In the genomic region with DNA sequence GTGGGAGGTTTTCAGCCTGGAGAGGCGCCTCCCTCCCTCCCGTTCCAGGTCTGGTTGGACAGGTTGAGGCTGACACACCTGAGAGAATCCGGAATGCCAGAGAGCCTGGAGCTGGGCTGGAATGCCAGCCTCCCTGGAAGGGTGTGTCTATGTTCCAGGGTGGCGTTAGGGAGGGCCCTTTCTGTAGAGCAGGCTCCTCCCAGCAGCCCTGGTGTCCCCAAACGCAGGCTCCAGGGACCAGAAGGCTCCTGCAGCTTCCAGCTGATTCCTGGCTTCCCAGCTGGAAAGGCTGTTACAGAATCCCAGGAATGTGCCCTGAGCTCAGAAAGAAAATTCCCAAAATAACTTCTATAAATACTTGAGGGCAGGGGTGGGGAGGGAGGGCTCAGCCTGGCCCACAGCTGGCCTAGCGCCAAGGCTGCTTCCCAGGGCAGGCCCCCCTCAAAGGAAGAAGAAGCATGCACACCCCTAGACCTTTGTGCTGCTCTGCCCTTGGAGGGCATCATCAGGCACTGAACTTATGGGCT, we compare ENCODE assay signal across 8 cellular contexts.
DNase-seq lines count a peak whose midpoint lies in the region; ATAC-seq and TF ChIP-seq lines count a peak whose summit lies in the region.

No MANE protein-coding gene starts in this region.

- H3K9ac ChIP-seq in KMS-11 = peak overlapping the region; percentile 38; the same call in 1 of the 2 replicates

- peak overlapping the region; percentile 62 for H3K4me2 ChIP-seq in KMS-11

- ATAC-seq in HG03442 (IDR thresholded peaks at IDR 0.05; ENCODE audit: unreplicated experiment) = no peak

- H3K79me2 ChIP-seq in KMS-11 (ENCODE audit: insufficient read depth, low read depth) = no peaks in the 10 kb centered on the region

- H3K27me3 ChIP-seq in KMS-11 (ENCODE audit: insufficient read depth, low read depth) = no peaks in the 10 kb centered on the region
- H3K27me3 ChIP-seq in effector memory CD4-positive, alpha-beta T cell (replicated peaks; ENCODE audit: control insufficient read depth, insufficient read depth, low read length, poor library complexity, severe bottlenecking) = no peaks in the 10 kb centered on the region

- H3K4me3 ChIP-seq in KMS-11 (IDR thresholded peaks at IDR 0.05; ENCODE audit: insufficient read depth, low read depth, low read length) = no peak overlapping the region
- H3K4me3 ChIP-seq in effector memory CD4-positive, alpha-beta T cell (ENCODE audit: insufficient read depth, low read depth, low read length, poor library complexity, severe bottlenecking) = no peak overlapping the region
- no peak overlapping the region for H3K4me3 ChIP-seq in mesodermal cell (ENCODE audit: extremely low read depth, insufficient read depth, low read length, poor library complexity, severe bottlenecking)

- no peaks in the 10 kb centered on the region; the same call in 1 of the 2 replicates for H3K36me3 ChIP-seq in KMS-11 (ENCODE audit: insufficient read depth)
- H3K36me3 ChIP-seq in effector memory CD4-positive, alpha-beta T cell (ENCODE audit: control insufficient read depth, insufficient read depth, low read length) = peaks cover 19% of the 10 kb centered on the region
- peaks cover 32% of the 10 kb centered on the region for H3K36me3 ChIP-seq in mesodermal cell (ENCODE audit: control insufficient read depth, insufficient read depth, low read length)

- H3K4me1 ChIP-seq in KMS-11 (ENCODE audit: low read depth, poor library complexity, severe bottlenecking) = peaks cover 52% of the 10 kb centered on the region
- H3K4me1 ChIP-seq in effector memory CD4-positive, alpha-beta T cell (ENCODE audit: control insufficient read depth, insufficient read depth, low read length, poor library complexity, severe bottlenecking) = peaks cover 30% of the 10 kb centered on the region
- H3K4me1 ChIP-seq in mesodermal cell (ENCODE audit: control insufficient read depth, insufficient read depth, low read length, poor library complexity, severe bottlenecking) = peaks cover 70% of the 10 kb centered on the region

- DNase-seq in 8988T = peak; percentile 93
- no peak for DNase-seq in effector memory CD4-positive, alpha-beta T cell
- no peak for DNase-seq in NCI-H2107 (lab: John Stamatoyannopoulos, UW)
- no peak for DNase-seq in effector CD8-positive, alpha-beta T cell (lab: John Stamatoyannopoulos, UW)
- DNase-seq in stimulated activated naive CD4-positive, alpha-beta T cell (lab: John Stamatoyannopoulos, UW) = no peak

- no peaks in the 10 kb centered on the region for H4K20me1 ChIP-seq in KMS-11 (ENCODE audit: insufficient read depth)

- TF ChIP-seq CTCF in KMS-11 (conservative IDR thresholded peaks at IDR 0.05; ENCODE audit: low read depth, low read length) = no peak

- WGBS in mesodermal cell (ENCODE audit: insufficient coverage in 2 of 2), 2 experiments = 23 to 55% methylated on average over 4 to 5 of the region's 6 CpGs

- H2AFZ ChIP-seq in KMS-11 (ENCODE audit: low read depth) = no peak overlapping the region

- no peaks in the 10 kb centered on the region for H3K9me3 ChIP-seq in effector memory CD4-positive, alpha-beta T cell (ENCODE audit: control insufficient read depth, low read length)
- no peaks in the 10 kb centered on the region for H3K9me3 ChIP-seq in mesodermal cell (ENCODE audit: control insufficient read depth, low read length)

- H3K27ac ChIP-seq in KMS-11 (peak overlapping the region; percentile 75; the same call in 1 of the 2 replicates), mesodermal cell (ENCODE audit: low read depth, low read length, severe bottlenecking) (peak overlapping the region; percentile 91)
- peak overlapping the region; percentile 3 for H3K27ac ChIP-seq in effector memory CD4-positive, alpha-beta T cell (ENCODE audit: insufficient read depth, low read length, poor library complexity, severe bottlenecking)

Comparison
In these comparisons a context has a peak if more than half of its experiments do, and no peak if none do; other contexts are left out.
1. H3K27ac ChIP-seq: peak in every context shown above with its lines; median percentile 91 in mesodermal cell; 75 in KMS-11; 3 in effector memory CD4-positive, alpha-beta T cell.